Comparison of ENCODE assay signal across 8 cellular contexts in the genomic region with DNA sequence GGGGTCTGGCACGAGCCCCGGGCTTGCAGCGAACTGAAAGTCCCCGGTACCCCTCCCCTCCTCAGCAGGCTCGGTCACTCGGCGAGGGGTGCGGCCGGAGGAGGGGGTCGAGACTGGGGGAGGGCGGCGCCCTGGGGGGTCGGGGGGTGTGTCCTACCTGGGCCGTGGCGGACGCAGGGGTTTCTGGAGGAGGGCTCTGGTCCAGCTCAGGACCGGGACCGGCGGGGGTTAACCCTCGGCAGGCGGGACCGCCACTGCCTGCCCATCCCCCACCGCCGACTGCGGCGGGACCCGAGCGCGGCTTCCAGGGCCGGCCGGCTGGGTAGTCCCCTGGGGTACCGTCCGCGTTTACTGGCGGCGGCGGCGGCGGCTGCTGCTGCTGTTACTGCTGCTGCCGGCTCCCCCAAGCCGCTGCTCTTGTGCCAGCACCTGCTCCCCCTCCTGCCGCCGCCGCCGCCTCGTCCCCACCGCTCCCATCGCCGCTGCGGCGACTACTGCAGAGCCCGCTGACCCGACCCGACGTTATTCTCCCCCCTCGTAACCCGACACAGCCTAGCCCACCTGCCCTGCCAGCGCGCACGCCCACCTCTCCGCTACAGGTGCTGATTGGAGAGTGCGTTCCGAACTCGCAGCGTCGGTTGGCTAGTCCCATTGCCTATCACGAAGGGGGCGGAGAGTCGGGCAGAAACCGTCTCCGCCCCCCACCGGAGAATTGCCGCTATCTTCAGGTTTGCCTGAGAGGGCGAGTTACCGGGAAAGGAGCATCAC. TPM values are rescaled to one million over a fixed set of nuclear protein-coding genes. Genes with fewer than 3 reads are reported as not detected.
A peak's percentile ranks its signal among the peaks of the same experiment; 100 is the strongest.
DNase-seq lines count a peak whose midpoint lies in the region; ATAC-seq lines count a peak whose summit lies in the region.

TTBK2 (minus strand) TSS at position 498 of the 768 bp plus-strand sequence. CDS start 42,161 bp downstream, outside the sequence.

- peak within 1 kb of the TSS; percentile 96 for H3K27ac Mint-ChIP-seq in activated CD4-positive, alpha-beta T cell treated with anti-CD3 and anti-CD28 coated beads for 36 hours

- no peaks in the 10 kb centered on the region for H3K27me3 Mint-ChIP-seq in activated CD4-positive, alpha-beta T cell treated with anti-CD3 and anti-CD28 coated beads for 36 hours

- peak within 1 kb of the TSS; percentile 96 for H3K4me3 Mint-ChIP-seq in activated CD4-positive, alpha-beta T cell treated with anti-CD3 and anti-CD28 coated beads for 36 hours

- ATAC-seq in HG03442 (IDR thresholded peaks at IDR 0.05; ENCODE audit: unreplicated experiment) = peak; percentile 89
- ATAC-seq in activated CD4-positive, alpha-beta T cell treated with anti-CD3 and anti-CD28 coated beads for 36 hours = peak; percentile 95

- no peaks in the 10 kb centered on the region for H3K36me3 Mint-ChIP-seq in activated CD4-positive, alpha-beta T cell treated with anti-CD3 and anti-CD28 coated beads for 36 hours (ENCODE audit: low read depth)

- peaks cover 27% of the 10 kb centered on the region for H3K4me1 Mint-ChIP-seq in activated CD4-positive, alpha-beta T cell treated with anti-CD3 and anti-CD28 coated beads for 36 hours

- H3K27ac ChIP-seq in cingulate gyrus (ENCODE audit: low read depth, low read length) = peak within 1 kb of the TSS; percentile 87

- no peaks in the 10 kb centered on the region for H3K9me3 Mint-ChIP-seq in activated CD4-positive, alpha-beta T cell treated with anti-CD3 and anti-CD28 coated beads for 36 hours (ENCODE audit: low read depth)

- CTCF ChIA-PET in activated CD4-positive, alpha-beta T cell treated with anti-CD3 and anti-CD28 coated beads for 36 hours (lab: Charles Lee) = interaction anchor here (1.1 kb wide), 1 partner anchor 14 kb away, joined by 4 read pairs; no protein-coding TSS in a partner anchor

- DNase-seq in Ammon's horn (ENCODE audit: low spot score) (peak; percentile 99), GM19238 (ENCODE audit: insufficient read length, low spot score) (peak; percentile 79), NCI-H524 (lab: John Stamatoyannopoulos, UW) (peak; percentile 99 to 100), kidney tubule cell (ENCODE audit: low spot score) (peak; percentile 99)
- DNase-seq in activated CD4-positive, alpha-beta T cell treated with anti-CD3 and anti-CD28 coated beads for 36 hours = peak; percentile 98
- DNase-seq in stimulated activated CD4-positive, alpha-beta T cell treated with anti-CD3 and anti-CD28 coated beads, Interleukin-1b, Interleukin-23, amount 100 ng/mL, for 24 hours (ENCODE audit: low read depth in 4 of 4, low spot score in 1 of 4) = peak; percentile 92 to 97 (median 95)

- intact Hi-C loops in activated CD4-positive, alpha-beta T cell treated with anti-CD3 and anti-CD28 coated beads for 36 hours (cut with DNase I, micrococcal nuclease) = loop anchor here (1.0 to 10.0 kb wide), 12 partner anchors 183 to 728 kb away; partner anchors contain the start of genes CDAN1 (in 2 of the 2), GANC (in 2 of the 2), TMEM87A (in 2 of the 2) and CCNDBP1 (in 1 of the 2)

- POLR2A ChIA-PET in activated CD4-positive, alpha-beta T cell treated with anti-CD3 and anti-CD28 coated beads for 36 hours (lab: Charles Lee) = no interaction called here

RNA-seq across cellular contexts. Expression of gene TTBK2, which starts in this region (rescaled TPM):
- 10 to 100 TPM in 1 of 2 experiments, 1 to 10 TPM in 1; 9.7 to 10.5 TPM for total RNA-seq in activated CD4-positive, alpha-beta T cell treated with anti-CD3 and anti-CD28 coated beads for 36 hours

Comparison
In these comparisons a context has a peak if more than half of its experiments do, and no peak if none do; other contexts are left out.
1. Peak in every context shown above with its lines: DNase-seq, ATAC-seq and H3K27ac ChIP-seq.